In the genomic region with DNA sequence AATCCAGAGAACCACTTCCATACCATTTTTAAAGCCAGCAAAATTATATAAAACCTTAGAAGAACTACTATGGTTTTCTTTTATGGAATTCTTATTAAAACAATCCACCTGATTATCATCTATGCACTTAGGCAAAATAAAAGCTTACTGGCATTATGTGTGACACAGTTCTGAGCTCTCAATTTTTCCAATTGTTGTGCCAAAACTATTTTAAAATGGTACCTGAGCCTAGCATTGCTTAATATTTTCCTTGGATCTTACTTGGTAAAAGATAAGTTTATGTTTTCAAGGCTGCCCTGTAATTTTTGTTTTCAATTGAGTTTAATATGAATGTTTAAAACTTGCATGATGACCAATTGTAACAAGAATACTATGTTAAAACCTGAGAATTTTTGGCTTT, we compare ENCODE assay signal across 26 cellular contexts.
"Had no signal": no experiment of that assay in that cellular context is flagged by ENCODE, and none has a peak within 500 bp of the region (broad histone marks: within the 10 kb centered on the region; RNA-seq: fewer than 3 reads in every experiment).

No MANE protein-coding gene starts in this region.

- H3K79me2 ChIP-seq: hepatocyte had no signal

- ATAC-seq: foreskin keratinocyte; gastroesophageal sphincter; heart left ventricle; left lobe of liver; natural killer cell; psoas muscle; right cardiac atrium; stimulated activated memory B cell treated with anti-CD40 and anti-IgM and Interleukin-4, amounts not matched to agents 10 μg/mL and 1 μg/mL and 100 μg/mL, for 72 hours; stimulated activated naive CD8-positive, alpha-beta T cell treated with anti-CD3 and anti-CD28 coated beads, Interleukin-15, Interleukin-2, amounts not matched to agents 100 U/mL and 50 U/mL, for 24 hours had no signal

- H3K36me3 ChIP-seq: colonic mucosa, esophagus muscularis mucosa, gastroesophageal sphincter, heart left ventricle, ovary, spleen, tibial nerve, upper lobe of left lung had no signal

- H3K4me1 ChIP-seq: colonic mucosa, foreskin keratinocyte, gastroesophageal sphincter, psoas muscle, spleen, tibial nerve, upper lobe of left lung had no signal

- H3K27ac ChIP-seq: colonic mucosa, esophagus muscularis mucosa, foreskin keratinocyte, heart left ventricle, hepatocyte, ovary, psoas muscle, skin epidermis, spleen, tibial nerve, upper lobe of left lung had no signal

- H3K27me3 ChIP-seq: colonic mucosa, esophagus muscularis mucosa, foreskin keratinocyte, gastroesophageal sphincter, heart left ventricle, hepatocyte, ovary, spleen, testis, tibial nerve, upper lobe of left lung had no signal

- H3K9me3 ChIP-seq: colonic mucosa, esophagus muscularis mucosa, gastroesophageal sphincter, heart left ventricle, ovary, psoas muscle, spleen, testis, tibial nerve, upper lobe of left lung had no signal

- DNase-seq: colonic mucosa; dermis blood vessel endothelial cell; effector memory CD4-positive, alpha-beta T cell; foreskin keratinocyte; heart left ventricle; kidney; natural killer cell; occipital lobe; ovary; posterior cingulate gyrus; psoas muscle; right cardiac atrium; spleen; stimulated activated CD4-positive, alpha-beta T cell treated with anti-CD3 and anti-CD28 coated beads, Interleukin-4, amount 100 ng/mL, for 4 hours; stimulated activated naive CD8-positive, alpha-beta T cell treated with anti-CD3 and anti-CD28 coated beads, Interleukin-15, Interleukin-2, amounts not matched to agents 100 U/mL and 50 U/mL, for 24 hours; substantia nigra; testis; upper lobe of left lung had no signal

- H3K4me2 ChIP-seq: hepatocyte had no signal

- H3K4me3 ChIP-seq: colonic mucosa, esophagus muscularis mucosa, gastroesophageal sphincter, heart left ventricle, hepatocyte, lung, ovary, psoas muscle, skin epidermis, spleen, testis, tibial nerve, upper lobe of left lung had no signal

- H2AFZ ChIP-seq: hepatocyte had no signal
